10 cellular contexts compared by ENCODE assay signal in the genomic region with DNA sequence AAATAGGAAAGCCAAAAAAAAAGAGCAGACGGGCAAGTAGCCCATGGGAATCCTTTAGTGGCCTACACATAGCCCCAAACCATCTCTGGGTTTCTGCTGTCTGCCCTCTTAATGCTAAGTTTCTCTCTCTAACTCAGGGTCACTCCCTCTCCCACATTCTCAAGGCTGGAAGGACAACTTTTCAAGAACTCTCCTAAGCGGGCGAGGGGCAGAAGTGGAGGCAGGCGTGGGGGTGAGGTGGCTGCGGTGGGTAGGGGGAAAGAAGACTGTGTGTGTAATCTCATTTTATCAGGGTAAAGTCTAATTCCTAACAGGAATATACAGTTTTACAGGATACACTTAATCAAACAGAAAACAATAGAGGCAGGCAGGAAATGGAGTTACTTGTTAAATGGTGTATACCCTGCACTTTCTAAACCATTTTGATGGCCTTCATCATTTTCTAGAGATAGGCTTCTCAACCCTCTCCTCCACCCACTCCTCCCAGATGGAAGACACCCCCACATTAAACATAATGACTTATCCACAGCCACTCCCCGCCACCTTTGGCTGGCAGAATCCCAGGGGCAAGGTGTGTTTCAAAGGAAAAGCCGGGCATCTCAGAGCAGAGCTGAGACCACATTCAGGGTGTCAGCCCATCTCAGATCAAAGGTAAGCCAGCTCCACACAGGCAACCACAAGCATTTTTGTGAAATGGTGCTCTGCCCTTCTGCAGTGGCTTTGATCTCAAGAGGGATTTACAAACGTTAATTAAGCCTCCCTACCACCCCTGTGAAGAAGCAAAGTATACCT. TPM values are rescaled to one million over a fixed set of nuclear protein-coding genes. Genes with fewer than 3 reads are reported as not detected.
A peak's percentile ranks its signal among the peaks of the same experiment; 100 is the strongest.
DNase-seq lines count a peak whose midpoint lies in the region; ATAC-seq and TF ChIP-seq lines count a peak whose summit lies in the region.
"Had no signal": no experiment of that assay in that cellular context is flagged by ENCODE, and none has a peak within 500 bp of the region (broad histone marks: within the 10 kb centered on the region; RNA-seq: fewer than 3 reads in every experiment).

No MANE protein-coding gene starts in this region.

- peaks cover 91% of the 10 kb centered on the region for H3K36me3 Mint-ChIP-seq in activated CD8-positive, alpha-beta T cell treated with anti-CD3 and anti-CD28 coated beads, Interleukin-2, amount 10 ng/mL, durations not matched to agents 7 days and 5 days (ENCODE audit: low read depth)
- H3K36me3 Mint-ChIP-seq in activated CD8-positive, alpha-beta T cell treated with anti-CD3 and anti-CD28 coated beads for 36 hours (ENCODE audit: low read depth) = peaks cover 77% of the 10 kb centered on the region

- no peaks in the 10 kb centered on the region for H3K36me3 ChIP-seq in body of pancreas (replicated peaks in 1 of 2; ENCODE audit: insufficient read depth in 1 of 2, low read depth in 2 of 2)
- H3K36me3 ChIP-seq in mesendoderm (ENCODE audit: control insufficient read depth, insufficient read depth, low read length) = peaks cover 26% of the 10 kb centered on the region
- H3K36me3 ChIP-seq in thoracic aorta = peaks cover 11% of the 10 kb centered on the region

- H3K79me1 ChIP-seq in mesendoderm (ENCODE audit: low read length) = no peaks in the 10 kb centered on the region

- H2AK5ac ChIP-seq in mesendoderm (ENCODE audit: low read length) = no peak overlapping the region

- no peak overlapping the region for H2BK120ac ChIP-seq in mesendoderm (ENCODE audit: low read depth, low read length)

- ATAC-seq in activated CD8-positive, alpha-beta T cell treated with anti-CD3 and anti-CD28 coated beads, Interleukin-2, amount 10 ng/mL, durations not matched to agents 7 days and 5 days = peak; percentile 13
- no peak for ATAC-seq in activated CD8-positive, alpha-beta T cell treated with anti-CD3 and anti-CD28 coated beads for 36 hours
- no peak for ATAC-seq in body of pancreas
- no peak for ATAC-seq in thoracic aorta (ENCODE audit: insufficient number of reproducible peaks, low FRiP score, low read depth)
- ATAC-seq: K562 had no signal

- H2BK5ac ChIP-seq in mesendoderm (ENCODE audit: low read length) = no peak overlapping the region

- H3K4me1 ChIP-seq in body of pancreas = peaks cover 90% of the 10 kb centered on the region
- H3K4me1 ChIP-seq in mesendoderm (ENCODE audit: control insufficient read depth, low read depth, low read length) = peaks cover 63% of the 10 kb centered on the region
- H3K4me1 ChIP-seq in thoracic aorta (ENCODE audit: control insufficient read depth in 1 of 2, low read depth in 2 of 2) = peaks cover 58 to 80% of the 10 kb centered on the region in 2 donors

- TF ChIP-seq CTCF in activated CD8-positive, alpha-beta T cell treated with anti-CD3 and anti-CD28 coated beads for 36 hours (IDR thresholded peaks at IDR 0.05) = no peak
- TF ChIP-seq CTCF in body of pancreas (IDR thresholded peaks at IDR 0.05) (no peak), thoracic aorta (IDR thresholded peaks at IDR 0.05) (no peak)

- H2BK15ac ChIP-seq in mesendoderm (replicated peaks; ENCODE audit: low read depth) = no peak overlapping the region

- peak overlapping the region; percentile 65 for H3K4me3 Mint-ChIP-seq in activated CD8-positive, alpha-beta T cell treated with anti-CD3 and anti-CD28 coated beads, Interleukin-2, amount 10 ng/mL, durations not matched to agents 7 days and 5 days
- no peak overlapping the region for H3K4me3 Mint-ChIP-seq in activated CD8-positive, alpha-beta T cell treated with anti-CD3 and anti-CD28 coated beads for 36 hours

- H3K9me3 ChIP-seq in body of pancreas (no peaks in the 10 kb centered on the region), thoracic aorta (no peaks in the 10 kb centered on the region)

- H3K4me3 ChIP-seq in body of pancreas (no peak overlapping the region), mesendoderm (ENCODE audit: low read length) (no peak overlapping the region), thoracic aorta (peak overlapping the region; percentile 96)
- H3K4me3 ChIP-seq: K562 had no signal

- H3K27me3 Mint-ChIP-seq in activated CD8-positive, alpha-beta T cell treated with anti-CD3 and anti-CD28 coated beads, Interleukin-2, amount 10 ng/mL, durations not matched to agents 7 days and 5 days (ENCODE audit: low read depth) = no peaks in the 10 kb centered on the region
- H3K27me3 Mint-ChIP-seq in activated CD8-positive, alpha-beta T cell treated with anti-CD3 and anti-CD28 coated beads for 36 hours = no peaks in the 10 kb centered on the region

- H3K23ac ChIP-seq in mesendoderm (ENCODE audit: low read length) = no peak overlapping the region

- peak overlapping the region; percentile 50 for H3K56ac ChIP-seq in mesendoderm (ENCODE audit: low read length)

- H3K27ac Mint-ChIP-seq in activated CD8-positive, alpha-beta T cell treated with anti-CD3 and anti-CD28 coated beads, Interleukin-2, amount 10 ng/mL, durations not matched to agents 7 days and 5 days = peak overlapping the region; percentile 73
- no peak overlapping the region for H3K27ac Mint-ChIP-seq in activated CD8-positive, alpha-beta T cell treated with anti-CD3 and anti-CD28 coated beads for 36 hours

- H3K4me1 Mint-ChIP-seq in activated CD8-positive, alpha-beta T cell treated with anti-CD3 and anti-CD28 coated beads, Interleukin-2, amount 10 ng/mL, durations not matched to agents 7 days and 5 days (ENCODE audit: low read depth) = peaks cover 93% of the 10 kb centered on the region
- H3K4me1 Mint-ChIP-seq in activated CD8-positive, alpha-beta T cell treated with anti-CD3 and anti-CD28 coated beads for 36 hours (ENCODE audit: low read depth) = peaks cover 88% of the 10 kb centered on the region

- H3K27me3 ChIP-seq in body of pancreas = no peaks in the 10 kb centered on the region
- no peaks in the 10 kb centered on the region for H3K27me3 ChIP-seq in mesendoderm (ENCODE audit: insufficient read depth, low read length, poor library complexity)
- no peaks in the 10 kb centered on the region for H3K27me3 ChIP-seq in thoracic aorta (replicated peaks; ENCODE audit: insufficient read depth)

- no peak overlapping the region for H4K5ac ChIP-seq in mesendoderm (ENCODE audit: low read length)

- WGBS in body of pancreas, 2 donors = 77 to 78% methylated on average over 8 of the region's 8 CpGs
- WGBS in mesendoderm (ENCODE audit: extremely low coverage, insufficient coverage, low lambda C conversion rate) = no CpG with 5 or more reads among the region's 8 CpGs

- H3K9ac ChIP-seq in mesendoderm (ENCODE audit: low read length) = peak overlapping the region; percentile 35

- peak overlapping the region; percentile 23 for H3K4me2 ChIP-seq in mesendoderm (ENCODE audit: low read length)

- DNase-seq in activated CD8-positive, alpha-beta T cell treated with anti-CD3 and anti-CD28 coated beads, Interleukin-2, amount 10 ng/mL, durations not matched to agents 7 days and 5 days = peak; percentile 63
- no peak for DNase-seq in activated CD8-positive, alpha-beta T cell treated with anti-CD3 and anti-CD28 coated beads for 36 hours
- no peak for DNase-seq in body of pancreas
- no peak for DNase-seq in mesendoderm
- no peak for DNase-seq in thoracic aorta (ENCODE audit: low spot score)
- no peak for DNase-seq in NCI-H1105 treated with DMSO at 0.1 percent for 48 hours (lab: John Stamatoyannopoulos, UW)
- DNase-seq in NCI-H146 treated with DMSO at 0.1 percent for 48 hours (lab: John Stamatoyannopoulos, UW; ENCODE audit: unreplicated experiment) = no peak
- no peak for DNase-seq in H4 (ENCODE audit: low spot score)
- DNase-seq: NCI-H774 had no signal

- CTCF ChIA-PET in activated CD8-positive, alpha-beta T cell treated with anti-CD3 and anti-CD28 coated beads, Interleukin-2, amount 10 ng/mL, durations not matched to agents 7 days and 5 days (lab: Charles Lee) = no interaction called here
- CTCF ChIA-PET in activated CD8-positive, alpha-beta T cell treated with anti-CD3 and anti-CD28 coated beads for 36 hours (lab: Charles Lee) = no interaction called here

- no peak overlapping the region for H4K8ac ChIP-seq in mesendoderm (ENCODE audit: low read depth, low read length)

- H3K27ac ChIP-seq in body of pancreas = peak overlapping the region; percentile 60 to 94 (median 74)
- H3K27ac ChIP-seq in mesendoderm (ENCODE audit: low read depth, low read length) = no peak overlapping the region
- H3K27ac ChIP-seq in thoracic aorta = peak overlapping the region; percentile 74 to 97

- no peak overlapping the region for H3K4ac ChIP-seq in mesendoderm (ENCODE audit: low read depth, low read length)

- no peak overlapping the region for H3K18ac ChIP-seq in mesendoderm (ENCODE audit: low read length)

- no peaks in the 10 kb centered on the region for H3K9me3 Mint-ChIP-seq in activated CD8-positive, alpha-beta T cell treated with anti-CD3 and anti-CD28 coated beads, Interleukin-2, amount 10 ng/mL, durations not matched to agents 7 days and 5 days (ENCODE audit: insufficient read depth)
- no peaks in the 10 kb centered on the region for H3K9me3 Mint-ChIP-seq in activated CD8-positive, alpha-beta T cell treated with anti-CD3 and anti-CD28 coated beads for 36 hours

- H3K79me2 ChIP-seq in mesendoderm (ENCODE audit: control insufficient read depth, insufficient read depth, low read length) = peaks cover 100% of the 10 kb centered on the region

- intact Hi-C loops in activated CD8-positive, alpha-beta T cell treated with anti-CD3 and anti-CD28 coated beads for 36 hours (cut with micrococcal nuclease) = loop anchor here (10.0 kb wide), 2 partner anchors 109 to 231 kb away; no protein-coding TSS in a partner anchor
- intact Hi-C loops in body of pancreas (cut with DNase I) = no loop called here

- TF ChIP-seq POLR2A in body of pancreas (IDR thresholded peaks at IDR 0.05) = no peak

- POLR2A ChIA-PET in activated CD8-positive, alpha-beta T cell treated with anti-CD3 and anti-CD28 coated beads, Interleukin-2, amount 10 ng/mL, durations not matched to agents 7 days and 5 days (lab: Charles Lee) = interaction anchor here (1.2 kb wide), 2 partner anchors 16 to 34 kb away, joined by 4 to 5 read pairs; no protein-coding TSS in a partner anchor
- POLR2A ChIA-PET in activated CD8-positive, alpha-beta T cell treated with anti-CD3 and anti-CD28 coated beads for 36 hours (lab: Charles Lee) = interaction anchor here (0.6 to 0.9 kb wide), 2 partner anchors 11 to 24 kb away, joined by 4 read pairs; no protein-coding TSS in a partner anchor

RNA-seq across cellular contexts. Expression of gene SMAD7, which starts 6.8 kb away (rescaled TPM):
- total RNA-seq in activated CD8-positive, alpha-beta T cell treated with anti-CD3 and anti-CD28 coated beads, Interleukin-2, amount 10 ng/mL, durations not matched to agents 7 days and 5 days = 10 to 100 TPM; 23.8 to 24.1 TPM
- 10 to 100 TPM; 17.4 to 18.1 TPM for total RNA-seq in activated CD8-positive, alpha-beta T cell treated with anti-CD3 and anti-CD28 coated beads for 36 hours
- total RNA-seq in body of pancreas (10 to 100 TPM; 23.3 to 44.5 TPM), thoracic aorta (100 to 1,000 TPM in 1 of 2 donors, 10 to 100 TPM in 1; 80.8 to 107 TPM)
- 25.8 TPM for polyA plus RNA-seq in mesendoderm (2013, experiment 1 of 2)
- 23.8 TPM for polyA plus RNA-seq in mesendoderm (2013, experiment 2 of 2)
- 6.9 and 10.1 TPM in 2 replicates for total RNA-seq in H4 (2014; rRNA removed; shearing (Covaris generic))
